Comparison of ENCODE assay signal across 13 cellular contexts in the genomic region with DNA sequence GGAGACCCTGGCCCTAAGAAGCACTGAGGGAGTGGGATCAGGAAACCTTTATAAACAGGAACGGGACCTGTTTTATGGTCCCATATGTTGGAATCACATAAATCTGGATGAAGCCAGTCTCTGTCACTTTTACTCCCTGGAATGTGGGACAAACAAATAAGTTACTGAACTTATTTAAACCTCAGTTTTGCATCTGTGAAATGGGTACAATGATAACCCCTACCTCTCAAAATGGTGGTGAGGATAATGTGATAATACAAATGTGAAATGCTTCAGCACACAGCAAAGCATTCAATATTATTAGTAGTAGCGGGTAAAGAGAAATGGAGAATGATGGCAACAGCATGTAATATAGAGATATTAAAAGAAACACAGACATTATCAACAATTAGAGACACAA.
DNase-seq lines count a peak whose midpoint lies in the region; ATAC-seq, FAIRE-seq and TF ChIP-seq lines count a peak whose summit lies in the region.
"Had no signal": no experiment of that assay in that cellular context is flagged by ENCODE, and none has a peak within 500 bp of the region (broad histone marks: within the 10 kb centered on the region; RNA-seq: fewer than 3 reads in every experiment).

No MANE protein-coding gene starts in this region.

- H3K27me3 ChIP-seq in K562 (ENCODE audit: control insufficient read depth in 2 of 2, insufficient read depth in 2 of 2, low read length in 2 of 2) (peaks cover 11 to 16% of the 10 kb centered on the region in 2 experiments; a peak in 3 of 5 replicates), endodermal cell (ENCODE audit: control insufficient read depth, insufficient read depth, low read length, poor library complexity, severe bottlenecking) (no peaks in the 10 kb centered on the region), neuron (ENCODE audit: insufficient read depth, low read length) (no peaks in the 10 kb centered on the region), thyroid gland (no peaks in the 10 kb centered on the region)
- H3K27me3 ChIP-seq: BE2C had no signal

- H3K9me1 ChIP-seq in K562 (ENCODE audit: control insufficient read depth, insufficient read depth, low read length): no peaks in the 10 kb centered on the region

- WGBS in K562 (ENCODE audit: insufficient coverage, low coverage, missing lambda C conversion rate): 0% methylated on average over 2 of the region's 2 CpGs
- 93 to 100% methylated on average over 1 of the region's 2 CpGs for WGBS in endodermal cell (ENCODE audit: insufficient coverage in 1 of 2, insufficient read length in 1 of 2), 2 experiments
- WGBS in thyroid gland, 2 donors: 84 to 91% methylated on average over 2 of the region's 2 CpGs

- in situ Hi-C loops in K562 (cut with MboI): loop anchor here (25.0 kb wide), 1 partner anchor 569 kb away; no protein-coding TSS in a partner anchor

- H3K4me3 ChIP-seq in K562 (no peak overlapping the region), endodermal cell (ENCODE audit: low read length) (no peak overlapping the region), neuron (ENCODE audit: low read length) (no peak overlapping the region), thyroid gland (replicated peaks in 1 of 3) (no peak overlapping the region)
- H3K4me3 ChIP-seq: GM12878 had no signal

- POLR2A ChIA-PET in K562 (lab: Yijun Ruan, JAX): no interaction called here
- POLR2A ChIA-PET in activated CD4-positive, alpha-beta T cell treated with anti-CD3 and anti-CD28 coated beads, Interleukin-2, amount 10 ng/mL, durations not matched to agents 7 days and 5 days (lab: Charles Lee): no interaction called here
- POLR2A ChIA-PET in activated CD4-positive, alpha-beta T cell treated with anti-CD3 and anti-CD28 coated beads for 36 hours (lab: Charles Lee): no interaction called here

- H3K79me2 ChIP-seq in K562 (ENCODE audit: control insufficient read depth, insufficient read depth, low read length): no peaks in the 10 kb centered on the region

- intact Hi-C loops in K562 (cut with micrococcal nuclease) (no loop called here), thyroid gland (cut with DNase I) (no loop called here)
- intact Hi-C loops in activated CD4-positive, alpha-beta T cell treated with anti-CD3 and anti-CD28 coated beads for 36 hours (cut with DNase I, micrococcal nuclease): no loop called here

- no peak overlapping the region for H3K27ac Mint-ChIP-seq in endodermal cell
- no peak overlapping the region for H3K27ac Mint-ChIP-seq in activated CD4-positive, alpha-beta T cell treated with anti-CD3 and anti-CD28 coated beads, Interleukin-2, amount 10 ng/mL, durations not matched to agents 7 days and 5 days
- H3K27ac Mint-ChIP-seq in activated CD4-positive, alpha-beta T cell treated with anti-CD3 and anti-CD28 coated beads for 36 hours: no peak overlapping the region
- H3K27ac Mint-ChIP-seq: CD4-positive, alpha-beta memory T cell had no signal

- H3K9ac ChIP-seq in K562 (ENCODE audit: insufficient read depth in 1 of 2, low read depth in 2 of 2, low read length in 2 of 2) (no peak overlapping the region), endodermal cell (ENCODE audit: extremely low read depth, low read length, poor library complexity, severe bottlenecking) (no peak overlapping the region)

- no peaks in the 10 kb centered on the region for H4K20me1 ChIP-seq in K562 (replicated peaks; ENCODE audit: control insufficient read depth, insufficient read depth, low read length)

- TF ChIP-seq POLR2A in K562 (conservative IDR thresholded peaks at IDR 0.05): no peak
- TF ChIP-seq POLR2A in thyroid gland (IDR thresholded peaks at IDR 0.05): no peak

- H3K4me2 ChIP-seq in K562 (ENCODE audit: insufficient read depth, low read length): no peak overlapping the region

- CTCF ChIA-PET in K562 (lab: Yijun Ruan, JAX; ENCODE audit: low intra/inter-chr PET ratio): no interaction called here
- CTCF ChIA-PET in activated CD4-positive, alpha-beta T cell treated with anti-CD3 and anti-CD28 coated beads, Interleukin-2, amount 10 ng/mL, durations not matched to agents 7 days and 5 days (lab: Charles Lee): interaction anchor here (0.6 kb wide), 1 partner anchor 10 kb away, joined by 3 read pairs; no protein-coding TSS in a partner anchor
- CTCF ChIA-PET in activated CD4-positive, alpha-beta T cell treated with anti-CD3 and anti-CD28 coated beads for 36 hours (lab: Charles Lee): no interaction called here

- no peaks in the 10 kb centered on the region for H3K27me3 Mint-ChIP-seq in endodermal cell (ENCODE audit: insufficient read depth)
- peaks cover 33% of the 10 kb centered on the region for H3K27me3 Mint-ChIP-seq in activated CD4-positive, alpha-beta T cell treated with anti-CD3 and anti-CD28 coated beads, Interleukin-2, amount 10 ng/mL, durations not matched to agents 7 days and 5 days
- peaks cover 24% of the 10 kb centered on the region for H3K27me3 Mint-ChIP-seq in activated CD4-positive, alpha-beta T cell treated with anti-CD3 and anti-CD28 coated beads for 36 hours

- BruUV-seq in K562 (replicated peaks; lab: Mats Ljungman, UMichigan): no TSS peak

- FAIRE-seq in K562 (lab: Jason Lieb, UNC): no peak
- FAIRE-seq: GM12878, GM19239 had no signal

- no peaks in the 10 kb centered on the region for H3K36me3 Mint-ChIP-seq in endodermal cell (ENCODE audit: low read depth)
- H3K36me3 Mint-ChIP-seq in activated CD4-positive, alpha-beta T cell treated with anti-CD3 and anti-CD28 coated beads, Interleukin-2, amount 10 ng/mL, durations not matched to agents 7 days and 5 days (ENCODE audit: low read depth): no peaks in the 10 kb centered on the region
- H3K36me3 Mint-ChIP-seq in activated CD4-positive, alpha-beta T cell treated with anti-CD3 and anti-CD28 coated beads for 36 hours (ENCODE audit: low read depth): no peaks in the 10 kb centered on the region
- H3K36me3 Mint-ChIP-seq: CD4-positive, alpha-beta memory T cell had no signal

- peaks cover 8% of the 10 kb centered on the region for H3K4me1 Mint-ChIP-seq in endodermal cell
- H3K4me1 Mint-ChIP-seq in activated CD4-positive, alpha-beta T cell treated with anti-CD3 and anti-CD28 coated beads, Interleukin-2, amount 10 ng/mL, durations not matched to agents 7 days and 5 days: peaks cover 6% of the 10 kb centered on the region
- H3K4me1 Mint-ChIP-seq in activated CD4-positive, alpha-beta T cell treated with anti-CD3 and anti-CD28 coated beads for 36 hours: peaks cover 8% of the 10 kb centered on the region

- H3K9me3 Mint-ChIP-seq in endodermal cell: peaks cover 3% of the 10 kb centered on the region
- no peaks in the 10 kb centered on the region for H3K9me3 Mint-ChIP-seq in activated CD4-positive, alpha-beta T cell treated with anti-CD3 and anti-CD28 coated beads, Interleukin-2, amount 10 ng/mL, durations not matched to agents 7 days and 5 days
- peaks cover 2% of the 10 kb centered on the region for H3K9me3 Mint-ChIP-seq in activated CD4-positive, alpha-beta T cell treated with anti-CD3 and anti-CD28 coated beads for 36 hours (ENCODE audit: low read depth)

- H3K36me3 ChIP-seq in K562 (ENCODE audit: control insufficient read depth, insufficient read depth, low read length) (no peaks in the 10 kb centered on the region), endodermal cell (ENCODE audit: control insufficient read depth, insufficient read depth, low read length) (no peaks in the 10 kb centered on the region), neuron (ENCODE audit: insufficient read depth, low read length) (no peaks in the 10 kb centered on the region), thyroid gland (no peaks in the 10 kb centered on the region)
- H3K36me3 ChIP-seq: BE2C had no signal

- ATAC-seq in K562: no peak
- ATAC-seq in activated CD4-positive, alpha-beta T cell treated with anti-CD3 and anti-CD28 coated beads for 36 hours: no peak
- ATAC-seq in GM18867 (IDR thresholded peaks at IDR 0.05; ENCODE audit: unreplicated experiment): no peak
- ATAC-seq: GM12878 had no signal

- peaks cover 0 to 6% of the 10 kb centered on the region in 2 experiments; a peak in 2 of 5 replicates for H3K4me1 ChIP-seq in K562 (replicated peaks in 1 of 2; ENCODE audit: control insufficient read depth in 2 of 2, insufficient read depth in 2 of 2, low read length in 2 of 2)
- no peaks in the 10 kb centered on the region for H3K4me1 ChIP-seq in endodermal cell (ENCODE audit: control insufficient read depth, insufficient read depth, low read length)
- H3K4me1 ChIP-seq in neuron (ENCODE audit: insufficient read depth, low read length): peaks cover 16% of the 10 kb centered on the region
- peaks cover 21 to 31% of the 10 kb centered on the region in 2 donors for H3K4me1 ChIP-seq in thyroid gland
- H3K4me1 ChIP-seq: BE2C had no signal

- H3K27ac ChIP-seq in K562 (ENCODE audit: extremely low read depth, low read depth, low read length) (no peak overlapping the region), endodermal cell (ENCODE audit: low read depth, low read length) (peak overlapping the region; percentile 84), thyroid gland (peak overlapping the region; percentile 88 to 95 (median 91))

- H3K4me3 Mint-ChIP-seq in endodermal cell: no peak overlapping the region
- no peak overlapping the region for H3K4me3 Mint-ChIP-seq in activated CD4-positive, alpha-beta T cell treated with anti-CD3 and anti-CD28 coated beads, Interleukin-2, amount 10 ng/mL, durations not matched to agents 7 days and 5 days
- H3K4me3 Mint-ChIP-seq in activated CD4-positive, alpha-beta T cell treated with anti-CD3 and anti-CD28 coated beads for 36 hours: no peak overlapping the region
- H3K4me3 Mint-ChIP-seq: CD4-positive, alpha-beta memory T cell had no signal

- DNase-seq in K562 (ENCODE audit: extremely low read depth in 1 of 4, low spot score in 3 of 4): no peak
- no peak for DNase-seq in endodermal cell
- no peak for DNase-seq in thyroid gland
- no peak for DNase-seq in activated CD4-positive, alpha-beta T cell treated with anti-CD3 and anti-CD28 coated beads, Interleukin-2, amount 10 ng/mL, durations not matched to agents 7 days and 5 days
- DNase-seq in activated CD4-positive, alpha-beta T cell treated with anti-CD3 and anti-CD28 coated beads for 36 hours: no peak
- DNase-seq: BE2C; CD4-positive, alpha-beta memory T cell; NCI-H1930; NCI-H510A had no signal

- TF ChIP-seq CTCF in K562 (IDR thresholded peaks at IDR 0.05 in 2 of 3, conservative IDR thresholded peaks at IDR 0.05 in 1 of 3; ENCODE audit: insufficient read depth in 2 of 3, low read depth in 1 of 3, low read length in 3 of 3) (no peak), endodermal cell (conservative IDR thresholded peaks at IDR 0.05) (no peak), thyroid gland (IDR thresholded peaks at IDR 0.05) (no peak)

- no peak for TF ChIP-seq RAD21 in K562 (CRISPR knock-in tag; conservative IDR thresholded peaks at IDR 0.05 in 1 of 2, IDR thresholded peaks at IDR 0.05 in 1 of 2)

- H2AFZ ChIP-seq in K562 (ENCODE audit: low read depth, low read length) (no peak overlapping the region), neuron (ENCODE audit: low read depth, low read length) (peak overlapping the region; percentile 60)

- no peaks in the 10 kb centered on the region for H3K9me3 ChIP-seq in K562 (replicated peaks; ENCODE audit: control insufficient read depth, insufficient read depth, low read depth, low read length)
- no peaks in the 10 kb centered on the region for H3K9me3 ChIP-seq in endodermal cell (ENCODE audit: control insufficient read depth, low read length)
- no peaks in the 10 kb centered on the region for H3K9me3 ChIP-seq in neuron (ENCODE audit: low read length)
- H3K9me3 ChIP-seq in thyroid gland: no peaks in the 10 kb centered on the region
- H3K9me3 ChIP-seq: BE2C had no signal

- TF ChIP-seq EP300 in K562 (IDR thresholded peaks at IDR 0.05; ENCODE audit: low read length): no peak
